1 cellular context compared by ENCODE assay signal in the genomic region with DNA sequence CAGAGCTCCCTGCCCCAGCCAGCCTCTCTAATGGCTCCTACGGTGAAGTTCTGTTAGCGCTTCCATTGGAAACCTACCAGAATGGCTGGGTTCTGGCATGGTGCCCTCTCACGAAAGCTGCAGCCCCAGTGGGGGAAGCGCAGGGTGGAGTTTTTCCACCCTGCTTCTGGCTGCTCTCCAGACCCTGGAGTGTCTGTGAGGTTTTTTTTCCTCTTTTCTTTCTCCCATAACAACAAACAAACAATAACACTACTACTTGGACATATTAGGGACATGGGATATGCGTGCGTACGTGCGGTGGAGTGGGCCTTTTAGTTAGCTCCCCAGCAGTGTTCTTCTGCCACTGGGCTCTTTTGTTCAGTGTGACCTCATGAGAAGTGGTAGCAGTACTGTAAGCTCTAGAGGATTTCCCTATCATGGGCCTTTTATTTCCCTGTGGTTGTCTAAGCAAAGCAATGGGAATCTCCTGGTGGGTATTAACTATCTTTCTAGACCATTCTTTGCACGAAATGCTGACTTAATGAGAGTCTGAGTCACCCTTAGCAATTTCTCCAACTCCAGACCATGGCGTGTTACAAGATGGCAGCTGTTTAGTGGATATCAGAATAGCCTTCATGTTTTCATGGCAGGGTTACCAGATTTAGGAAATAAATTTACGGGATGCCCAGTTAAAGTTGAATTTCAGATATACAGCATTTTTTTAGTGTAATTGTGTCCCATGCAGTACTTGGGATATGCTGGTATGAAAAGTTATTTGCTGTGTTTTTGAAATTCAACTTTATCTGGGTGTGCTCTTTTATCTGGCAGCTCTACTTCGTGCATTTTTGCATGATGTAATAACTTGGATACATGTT.
A peak's percentile ranks its signal among the peaks of the same experiment; 100 is the strongest.
TF ChIP-seq lines count a peak whose summit lies in the region.

No MANE protein-coding gene starts in this region.

TF ChIP-seq in K562, 482 proteins besides CTCF, POLR2A, EP300 and RAD21 (continued from another document and continues in another):
- no peak for TF ChIP-seq SIX5 (IDR thresholded peaks at IDR 0.05; ENCODE audit: borderline replicate concordance in 1 of 2, insufficient read depth in 1 of 2, low read depth in 1 of 2, low read length in 2 of 2)
- TF ChIP-seq MAFK (IDR thresholded peaks at IDR 0.05; ENCODE audit: low read length) = peak; percentile 54
- TF ChIP-seq ZNF217 (CRISPR knock-in tag; IDR thresholded peaks at IDR 0.05) = no peak
- TF ChIP-seq NR4A1 (CRISPR knock-in tag; IDR thresholded peaks at IDR 0.05) = no peak
- TF ChIP-seq NR4A1 (tag; IDR thresholded peaks at IDR 0.05) = peak; percentile 86
- TF ChIP-seq ESRRA (IDR thresholded peaks at IDR 0.05; ENCODE audit: borderline replicate concordance, low read depth) = no peak
- no peak for TF ChIP-seq ZNF551 (CRISPR knock-in tag; IDR thresholded peaks at IDR 0.05)
- no peak for TF ChIP-seq YBX1 (IDR thresholded peaks at IDR 0.05)
- no peak for TF ChIP-seq ZNF57 (CRISPR knock-in tag; IDR thresholded peaks at IDR 0.05)
- no peak for TF ChIP-seq ZNF77 (CRISPR knock-in tag; IDR thresholded peaks at IDR 0.05)
- TF ChIP-seq, protein P1, sequence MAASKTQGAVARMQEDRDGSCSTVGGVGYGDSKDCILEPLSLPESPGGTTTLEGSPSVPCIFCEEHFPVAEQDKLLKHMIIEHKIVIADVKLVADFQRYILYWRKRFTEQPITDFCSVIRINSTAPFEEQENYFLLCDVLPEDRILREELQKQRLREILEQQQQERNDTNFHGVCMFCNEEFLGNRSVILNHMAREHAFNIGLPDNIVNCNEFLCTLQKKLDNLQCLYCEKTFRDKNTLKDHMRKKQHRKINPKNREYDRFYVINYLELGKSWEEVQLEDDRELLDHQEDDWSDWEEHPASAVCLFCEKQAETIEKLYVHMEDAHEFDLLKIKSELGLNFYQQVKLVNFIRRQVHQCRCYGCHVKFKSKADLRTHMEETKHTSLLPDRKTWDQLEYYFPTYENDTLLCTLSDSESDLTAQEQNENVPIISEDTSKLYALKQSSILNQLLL (CRISPR knock-in tag; IDR thresholded peaks at IDR 0.05; ENCODE audit: borderline replicate concordance) = no peak
- no peak for TF ChIP-seq NR2C1 (IDR thresholded peaks at IDR 0.05)
- peak; percentile 46 for TF ChIP-seq NR2C1 (tag; IDR thresholded peaks at IDR 0.05)
- TF ChIP-seq ZC3H11A (IDR thresholded peaks at IDR 0.05; ENCODE audit: low read depth, low read length) = no peak
- no peak for TF ChIP-seq ZNF431 (CRISPR knock-in tag; IDR thresholded peaks at IDR 0.05)
- no peak for TF ChIP-seq NR3C1 (CRISPR knock-in tag; IDR thresholded peaks at IDR 0.05)
- TF ChIP-seq EHMT2 (IDR thresholded peaks at IDR 0.05) = peak; percentile 79
- TF ChIP-seq, protein P2, sequence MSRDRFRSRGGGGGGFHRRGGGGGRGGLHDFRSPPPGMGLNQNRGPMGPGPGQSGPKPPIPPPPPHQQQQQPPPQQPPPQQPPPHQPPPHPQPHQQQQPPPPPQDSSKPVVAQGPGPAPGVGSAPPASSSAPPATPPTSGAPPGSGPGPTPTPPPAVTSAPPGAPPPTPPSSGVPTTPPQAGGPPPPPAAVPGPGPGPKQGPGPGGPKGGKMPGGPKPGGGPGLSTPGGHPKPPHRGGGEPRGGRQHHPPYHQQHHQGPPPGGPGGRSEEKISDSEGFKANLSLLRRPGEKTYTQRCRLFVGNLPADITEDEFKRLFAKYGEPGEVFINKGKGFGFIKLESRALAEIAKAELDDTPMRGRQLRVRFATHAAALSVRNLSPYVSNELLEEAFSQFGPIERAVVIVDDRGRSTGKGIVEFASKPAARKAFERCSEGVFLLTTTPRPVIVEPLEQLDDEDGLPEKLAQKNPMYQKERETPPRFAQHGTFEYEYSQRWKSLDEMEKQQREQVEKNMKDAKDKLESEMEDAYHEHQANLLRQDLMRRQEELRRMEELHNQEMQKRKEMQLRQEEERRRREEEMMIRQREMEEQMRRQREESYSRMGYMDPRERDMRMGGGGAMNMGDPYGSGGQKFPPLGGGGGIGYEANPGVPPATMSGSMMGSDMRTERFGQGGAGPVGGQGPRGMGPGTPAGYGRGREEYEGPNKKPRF (IDR thresholded peaks at IDR 0.05; ENCODE audit: low read depth, low read length) = no peak
- TF ChIP-seq, protein P3, sequence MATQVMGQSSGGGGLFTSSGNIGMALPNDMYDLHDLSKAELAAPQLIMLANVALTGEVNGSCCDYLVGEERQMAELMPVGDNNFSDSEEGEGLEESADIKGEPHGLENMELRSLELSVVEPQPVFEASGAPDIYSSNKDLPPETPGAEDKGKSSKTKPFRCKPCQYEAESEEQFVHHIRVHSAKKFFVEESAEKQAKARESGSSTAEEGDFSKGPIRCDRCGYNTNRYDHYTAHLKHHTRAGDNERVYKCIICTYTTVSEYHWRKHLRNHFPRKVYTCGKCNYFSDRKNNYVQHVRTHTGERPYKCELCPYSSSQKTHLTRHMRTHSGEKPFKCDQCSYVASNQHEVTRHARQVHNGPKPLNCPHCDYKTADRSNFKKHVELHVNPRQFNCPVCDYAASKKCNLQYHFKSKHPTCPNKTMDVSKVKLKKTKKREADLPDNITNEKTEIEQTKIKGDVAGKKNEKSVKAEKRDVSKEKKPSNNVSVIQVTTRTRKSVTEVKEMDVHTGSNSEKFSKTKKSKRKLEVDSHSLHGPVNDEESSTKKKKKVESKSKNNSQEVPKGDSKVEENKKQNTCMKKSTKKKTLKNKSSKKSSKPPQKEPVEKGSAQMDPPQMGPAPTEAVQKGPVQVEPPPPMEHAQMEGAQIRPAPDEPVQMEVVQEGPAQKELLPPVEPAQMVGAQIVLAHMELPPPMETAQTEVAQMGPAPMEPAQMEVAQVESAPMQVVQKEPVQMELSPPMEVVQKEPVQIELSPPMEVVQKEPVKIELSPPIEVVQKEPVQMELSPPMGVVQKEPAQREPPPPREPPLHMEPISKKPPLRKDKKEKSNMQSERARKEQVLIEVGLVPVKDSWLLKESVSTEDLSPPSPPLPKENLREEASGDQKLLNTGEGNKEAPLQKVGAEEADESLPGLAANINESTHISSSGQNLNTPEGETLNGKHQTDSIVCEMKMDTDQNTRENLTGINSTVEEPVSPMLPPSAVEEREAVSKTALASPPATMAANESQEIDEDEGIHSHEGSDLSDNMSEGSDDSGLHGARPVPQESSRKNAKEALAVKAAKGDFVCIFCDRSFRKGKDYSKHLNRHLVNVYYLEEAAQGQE (CRISPR knock-in tag; IDR thresholded peaks at IDR 0.05; ENCODE audit: low read depth) = no peak
- TF ChIP-seq ZKSCAN3 (CRISPR knock-in tag; IDR thresholded peaks at IDR 0.05) = no peak
- TF ChIP-seq HMG20A (CRISPR knock-in tag; conservative IDR thresholded peaks at IDR 0.05) = no peak
- 0 out of 2 replicates have a peak, but pooled peaks have one; percentile 52 for TF ChIP-seq SMAD4 (CRISPR knock-in tag; conservative IDR thresholded peaks at IDR 0.05)
- TF ChIP-seq MAFG (tag; conservative IDR thresholded peaks at IDR 0.05) = peak; percentile 16; the same call in 1 of the 2 replicates
- no peak for TF ChIP-seq ZNF274 (IDR thresholded peaks at IDR 0.05; ENCODE audit: borderline replicate concordance, low read depth, low read length)
- peak; percentile 83 for TF ChIP-seq JUND (IDR thresholded peaks at IDR 0.05; ENCODE audit: borderline replicate concordance, low read depth, low read length)
- TF ChIP-seq JUND (tag; IDR thresholded peaks at IDR 0.05; ENCODE audit: borderline replicate concordance, low read depth, low read length) = peak; percentile 68; the same call in 2 of the 3 replicates
- TF ChIP-seq POLR3G (IDR thresholded peaks at IDR 0.05; ENCODE audit: extremely low read depth, insufficient read length, insufficient replicate concordance) = no peak
- TF ChIP-seq ZNF239 (CRISPR knock-in tag; IDR thresholded peaks at IDR 0.05) = no peak
- peak; percentile 48; the same call in 1 of the 2 replicates for TF ChIP-seq MEF2D (tag; conservative IDR thresholded peaks at IDR 0.05; ENCODE audit: low read depth)
- no peak for TF ChIP-seq ZNF785 (CRISPR knock-in tag; IDR thresholded peaks at IDR 0.05)
- no peak for TF ChIP-seq SMAD3 (CRISPR knock-in tag; conservative IDR thresholded peaks at IDR 0.05)
- TF ChIP-seq, protein P4, sequence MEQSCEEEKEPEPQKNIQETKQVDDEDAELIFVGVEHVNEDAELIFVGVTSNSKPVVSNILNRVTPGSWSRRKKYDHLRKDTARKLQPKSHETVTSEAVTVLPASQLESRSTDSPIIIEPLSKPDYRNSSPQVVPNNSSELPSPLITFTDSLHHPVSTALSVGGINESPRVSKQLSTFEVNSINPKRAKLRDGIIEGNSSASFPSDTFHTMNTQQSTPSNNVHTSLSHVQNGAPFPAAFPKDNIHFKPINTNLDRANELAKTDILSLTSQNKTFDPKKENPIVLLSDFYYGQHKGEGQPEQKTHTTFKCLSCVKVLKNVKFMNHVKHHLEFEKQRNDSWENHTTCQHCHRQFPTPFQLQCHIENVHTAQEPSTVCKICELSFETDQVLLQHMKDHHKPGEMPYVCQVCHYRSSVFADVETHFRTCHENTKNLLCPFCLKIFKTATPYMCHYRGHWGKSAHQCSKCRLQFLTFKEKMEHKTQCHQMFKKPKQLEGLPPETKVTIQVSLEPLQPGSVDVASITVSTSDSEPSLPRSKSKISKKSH (CRISPR knock-in tag; IDR thresholded peaks at IDR 0.05) = no peak
- no peak for TF ChIP-seq L3MBTL2 (IDR thresholded peaks at IDR 0.05)
- TF ChIP-seq RBM14 (IDR thresholded peaks at IDR 0.05; ENCODE audit: borderline replicate concordance, insufficient read depth, low read depth, low read length) = no peak
- no peak for TF ChIP-seq NR1H2 (CRISPR knock-in tag; IDR thresholded peaks at IDR 0.05)
- TF ChIP-seq, protein P5, sequence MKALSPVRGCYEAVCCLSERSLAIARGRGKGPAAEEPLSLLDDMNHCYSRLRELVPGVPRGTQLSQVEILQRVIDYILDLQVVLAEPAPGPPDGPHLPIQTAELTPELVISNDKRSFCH (CRISPR knock-in tag; IDR thresholded peaks at IDR 0.05) = no peak
- TF ChIP-seq, protein P5 (tag; IDR thresholded peaks at IDR 0.05) = no peak
- TF ChIP-seq ZNF695 (CRISPR knock-in tag; IDR thresholded peaks at IDR 0.05) = no peak
- TF ChIP-seq ZFX (CRISPR knock-in tag; IDR thresholded peaks at IDR 0.05) = no peak
- TF ChIP-seq BDP1 (IDR thresholded peaks at IDR 0.05; ENCODE audit: insufficient read depth, insufficient read length) = no peak
- TF ChIP-seq, protein P6, sequence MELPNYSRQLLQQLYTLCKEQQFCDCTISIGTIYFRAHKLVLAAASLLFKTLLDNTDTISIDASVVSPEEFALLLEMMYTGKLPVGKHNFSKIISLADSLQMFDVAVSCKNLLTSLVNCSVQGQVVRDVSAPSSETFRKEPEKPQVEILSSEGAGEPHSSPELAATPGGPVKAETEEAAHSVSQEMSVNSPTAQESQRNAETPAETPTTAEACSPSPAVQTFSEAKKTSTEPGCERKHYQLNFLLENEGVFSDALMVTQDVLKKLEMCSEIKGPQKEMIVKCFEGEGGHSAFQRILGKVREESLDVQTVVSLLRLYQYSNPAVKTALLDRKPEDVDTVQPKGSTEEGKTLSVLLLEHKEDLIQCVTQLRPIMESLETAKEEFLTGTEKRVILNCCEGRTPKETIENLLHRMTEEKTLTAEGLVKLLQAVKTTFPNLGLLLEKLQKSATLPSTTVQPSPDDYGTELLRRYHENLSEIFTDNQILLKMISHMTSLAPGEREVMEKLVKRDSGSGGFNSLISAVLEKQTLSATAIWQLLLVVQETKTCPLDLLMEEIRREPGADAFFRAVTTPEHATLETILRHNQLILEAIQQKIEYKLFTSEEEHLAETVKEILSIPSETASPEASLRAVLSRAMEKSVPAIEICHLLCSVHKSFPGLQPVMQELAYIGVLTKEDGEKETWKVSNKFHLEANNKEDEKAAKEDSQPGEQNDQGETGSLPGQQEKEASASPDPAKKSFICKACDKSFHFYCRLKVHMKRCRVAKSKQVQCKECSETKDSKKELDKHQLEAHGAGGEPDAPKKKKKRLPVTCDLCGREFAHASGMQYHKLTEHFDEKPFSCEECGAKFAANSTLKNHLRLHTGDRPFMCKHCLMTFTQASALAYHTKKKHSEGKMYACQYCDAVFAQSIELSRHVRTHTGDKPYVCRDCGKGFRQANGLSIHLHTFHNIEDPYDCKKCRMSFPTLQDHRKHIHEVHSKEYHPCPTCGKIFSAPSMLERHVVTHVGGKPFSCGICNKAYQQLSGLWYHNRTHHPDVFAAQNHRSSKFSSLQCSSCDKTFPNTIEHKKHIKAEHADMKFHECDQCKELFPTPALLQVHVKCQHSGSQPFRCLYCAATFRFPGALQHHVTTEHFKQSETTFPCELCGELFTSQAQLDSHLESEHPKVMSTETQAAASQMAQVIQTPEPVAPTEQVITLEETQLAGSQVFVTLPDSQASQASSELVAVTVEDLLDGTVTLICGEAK (IDR thresholded peaks at IDR 0.05) = no peak
- TF ChIP-seq, protein P6 (CRISPR knock-in tag; IDR thresholded peaks at IDR 0.05) = no peak
- TF ChIP-seq ZNF282 (CRISPR knock-in tag; IDR thresholded peaks at IDR 0.05) = no peak
- TF ChIP-seq ZNF174 (CRISPR knock-in tag; IDR thresholded peaks at IDR 0.05) = no peak
- TF ChIP-seq PURB (CRISPR knock-in tag; IDR thresholded peaks at IDR 0.05; ENCODE audit: low read depth) = no peak
- TF ChIP-seq ZNF175 (CRISPR knock-in tag; IDR thresholded peaks at IDR 0.05; ENCODE audit: low read depth) = peak; percentile 67; the same call in 1 of the 2 replicates
- TF ChIP-seq EGR1 (conservative IDR thresholded peaks at IDR 0.05) = no peak
- no peak for TF ChIP-seq SP2 (IDR thresholded peaks at IDR 0.05; ENCODE audit: extremely low read depth, low read depth, low read length, poor library complexity, severe bottlenecking)
- TF ChIP-seq HLTF (IDR thresholded peaks at IDR 0.05) = no peak
- TF ChIP-seq ZNF316 (IDR thresholded peaks at IDR 0.05) = 0 out of 2 replicates have a peak, but pooled peaks have one; percentile 20
- TF ChIP-seq PHB2 (IDR thresholded peaks at IDR 0.05; ENCODE audit: low read depth) = no peak
